Comparison of ENCODE assay signal across 12 cellular contexts in genomic region chr17:66331038-66331816, GRCh38. TPM values are rescaled to one million over a fixed set of nuclear protein-coding genes. Genes with fewer than 3 reads are reported as not detected.
A peak's percentile ranks its signal among the peaks of the same experiment; 100 is the strongest.
DNase-seq lines count a peak whose midpoint lies in the region; ATAC-seq, FAIRE-seq and TF ChIP-seq lines count a peak whose summit lies in the region.
"Had no signal": no experiment of that assay in that cellular context is flagged by ENCODE, and none has a peak within 500 bp of the region (broad histone marks: within the 10 kb centered on the region; RNA-seq: fewer than 3 reads in every experiment).

No MANE protein-coding gene starts in this region.

- H3K14ac ChIP-seq in mesenchymal stem cell (ENCODE audit: low read length in 2 of 2) = no peak overlapping the region

- peak overlapping the region in 1 of 2 donors; percentile 17 for H3K4me3 ChIP-seq in CD4-positive, alpha-beta memory T cell (ENCODE audit: low read length in 2 of 2)
- H3K4me3 ChIP-seq in HEK293 (ENCODE audit: low read depth, low read length) = no peak overlapping the region
- peak overlapping the region in 1 of 2 experiments; percentile 34 for H3K4me3 ChIP-seq in mesenchymal stem cell (ENCODE audit: insufficient read depth in 1 of 2, low read depth in 1 of 2, low read length in 2 of 2)
- no peak overlapping the region for H3K4me3 ChIP-seq in pancreas
- H3K4me3 ChIP-seq: body of pancreas had no signal

- POLR2A ChIA-PET in CD4-positive, alpha-beta memory T cell (lab: Charles Lee; ENCODE audit: partially characterized antibody) = interaction anchor here (0.6 to 3.4 kb wide), 18 partner anchors 9 to 1133 kb away, joined by 3 to 31 read pairs (median 6); partner anchors contain the start of gene PRKCA
- POLR2A ChIA-PET in HEK293 (lab: Yijun Ruan, JAX) = no interaction called here

- CTCF ChIA-PET in CD4-positive, alpha-beta memory T cell (lab: Charles Lee; ENCODE audit: partially characterized antibody) = interaction anchor here (1.2 to 1.3 kb wide), 2 partner anchors 14 to 17 kb away, joined by 3 to 4 read pairs; no protein-coding TSS in a partner anchor
- CTCF ChIA-PET in HEK293 (lab: Yijun Ruan, JAX) = interaction anchor here (0.5 to 0.7 kb wide), 3 partner anchors 10 to 1037 kb away, joined by 3 to 5 read pairs (median 3); no protein-coding TSS in a partner anchor

- no peaks in the 10 kb centered on the region for H3K27me3 Mint-ChIP-seq in CD4-positive, alpha-beta memory T cell

- H3K27me3 ChIP-seq in CD4-positive, alpha-beta memory T cell (ENCODE audit: insufficient read depth, low read length) = no peaks in the 10 kb centered on the region
- H3K27me3 ChIP-seq in mesenchymal stem cell (ENCODE audit: control insufficient read depth in 1 of 2, insufficient read depth in 1 of 2, low read length in 2 of 2) (no peaks in the 10 kb centered on the region), pancreas (no peaks in the 10 kb centered on the region)
- H3K27me3 ChIP-seq: body of pancreas had no signal

- no peaks in the 10 kb centered on the region for H3K36me3 ChIP-seq in CD4-positive, alpha-beta memory T cell (ENCODE audit: insufficient read depth, low read length)
- no peaks in the 10 kb centered on the region for H3K36me3 ChIP-seq in HEK293 (ENCODE audit: control insufficient read depth in 2 of 2, insufficient read depth in 1 of 2, low read length in 2 of 2)
- H3K36me3 ChIP-seq in mesenchymal stem cell (ENCODE audit: control insufficient read depth in 1 of 2, insufficient read depth in 2 of 2, low read depth in 1 of 2, low read length in 2 of 2) = peaks cover 4% of the 10 kb centered on the region in 2 experiments
- no peaks in the 10 kb centered on the region for H3K36me3 ChIP-seq in pancreas

- H2BK120ac ChIP-seq in mesenchymal stem cell (ENCODE audit: low read depth, low read length) = no peak overlapping the region

- peak overlapping the region; percentile 79 to 92 (median 84) for H3K4me3 Mint-ChIP-seq in CD4-positive, alpha-beta memory T cell

- H3K4ac ChIP-seq in mesenchymal stem cell (ENCODE audit: low read depth in 1 of 2, low read length in 2 of 2) = no peak overlapping the region

- peaks cover 92% of the 10 kb centered on the region for H3K4me1 ChIP-seq in CD4-positive, alpha-beta memory T cell (ENCODE audit: insufficient read depth, low read length)
- H3K4me1 ChIP-seq in HEK293 (ENCODE audit: control insufficient read depth, insufficient read depth, low read length) (peaks cover 9% of the 10 kb centered on the region), mesenchymal stem cell (ENCODE audit: control insufficient read depth, insufficient read depth, low read depth, low read length) (peaks cover 2% of the 10 kb centered on the region), pancreas (no peaks in the 10 kb centered on the region)
- H3K4me1 ChIP-seq: body of pancreas had no signal

- peak overlapping the region; percentile 86 to 97 (median 93) for H3K27ac Mint-ChIP-seq in CD4-positive, alpha-beta memory T cell

- no peak overlapping the region for H2AFZ ChIP-seq in mesenchymal stem cell (ENCODE audit: low read depth, low read length)

- no peak overlapping the region for H3K18ac ChIP-seq in mesenchymal stem cell (ENCODE audit: low read depth in 1 of 2, low read length in 2 of 2)

- H2AK5ac ChIP-seq in mesenchymal stem cell (ENCODE audit: low read length, severe bottlenecking) = no peak overlapping the region

- H4K8ac ChIP-seq in mesenchymal stem cell (ENCODE audit: low read length) = no peak overlapping the region

- peaks cover 0 to 4% (median 0%) of the 10 kb centered on the region in 8 donors for H3K9me3 Mint-ChIP-seq in CD4-positive, alpha-beta memory T cell

- TF ChIP-seq CTCF in HEK293 (tag by site-specific recombination; IDR thresholded peaks at IDR 0.05) (no peak), pancreas (IDR thresholded peaks at IDR 0.05) (no peak)

- H2BK15ac ChIP-seq in mesenchymal stem cell (ENCODE audit: low read depth, poor library complexity, severe bottlenecking) = no peak overlapping the region

- H3K27ac ChIP-seq in CD4-positive, alpha-beta memory T cell (ENCODE audit: low read depth, low read length) = peak overlapping the region; percentile 51
- H3K27ac ChIP-seq in HEK293 (ENCODE audit: extremely low read depth, low read depth, low read length) (no peak overlapping the region), mesenchymal stem cell (ENCODE audit: low read length, poor library complexity, severe bottlenecking) (no peak overlapping the region), pancreas (no peak overlapping the region)
- H3K27ac ChIP-seq: body of pancreas, C4-2B had no signal

- peaks cover 0 to 10% of the 10 kb centered on the region in 2 donors for H3K36me3 Mint-ChIP-seq in CD4-positive, alpha-beta memory T cell

- no peak for ATAC-seq in pancreas
- ATAC-seq: body of pancreas had no signal

- 80% methylated on average over 7 of the region's 8 CpGs for WGBS in mesenchymal stem cell
- 87 to 91% methylated on average over 8 of the region's 8 CpGs for WGBS in pancreas, 2 donors

- H2BK12ac ChIP-seq in mesenchymal stem cell (ENCODE audit: low read length in 2 of 2) = no peak overlapping the region

- no peak overlapping the region for H3K4me2 ChIP-seq in mesenchymal stem cell (ENCODE audit: low read length, poor library complexity, severe bottlenecking)

- intact Hi-C loops in CD4-positive, alpha-beta memory T cell (cut with micrococcal nuclease) = loop anchor here (1.0 to 5.0 kb wide), 3 partner anchors 27 to 68 kb away; no protein-coding TSS in a partner anchor
- intact Hi-C loops in pancreas (cut with DNase I) = no loop called here

- H3K23ac ChIP-seq in mesenchymal stem cell (ENCODE audit: low read length in 2 of 2) = no peak overlapping the region

- H4K91ac ChIP-seq in mesenchymal stem cell (ENCODE audit: low read length) = no peak overlapping the region

- no peaks in the 10 kb centered on the region for H3K9me3 ChIP-seq in CD4-positive, alpha-beta memory T cell (ENCODE audit: control insufficient read depth in 1 of 2, low read length in 2 of 2)
- H3K9me3 ChIP-seq in HEK293 (ENCODE audit: control insufficient read depth, insufficient read depth, low read depth, low read length) (no peaks in the 10 kb centered on the region), mesenchymal stem cell (ENCODE audit: control insufficient read depth, low read length) (no peaks in the 10 kb centered on the region), pancreas (no peaks in the 10 kb centered on the region)
- H3K9me3 ChIP-seq: body of pancreas had no signal

- no peak for FAIRE-seq in pancreas (lab: Jason Lieb, UNC)
- FAIRE-seq: H54 had no signal

- H3K9ac ChIP-seq in mesenchymal stem cell (ENCODE audit: low read length) = peak overlapping the region; percentile 37

- peaks cover 19% of the 10 kb centered on the region for H3K79me1 ChIP-seq in mesenchymal stem cell (replicated peaks; ENCODE audit: low read length, poor library complexity, severe bottlenecking)

- peaks cover 57 to 91% (median 70%) of the 10 kb centered on the region in 4 donors for H3K4me1 Mint-ChIP-seq in CD4-positive, alpha-beta memory T cell

- H2BK5ac ChIP-seq in mesenchymal stem cell (ENCODE audit: low read depth, low read length, poor library complexity, severe bottlenecking) = no peak overlapping the region

- DNase-seq in CD4-positive, alpha-beta memory T cell = peak; percentile 47 to 71 (median 69)
- DNase-seq in activated CD4-positive, alpha-beta T cell treated with anti-CD3 and anti-CD28 coated beads, Interleukin-2, amount 50 U/mL, for 1 hour = peak; percentile 9
- peak; percentile 63 for DNase-seq in mesenchymal stem cell
- DNase-seq in dermis blood vessel endothelial cell = no peak
- DNase-seq in pancreas = no peak
- DNase-seq in T1000 (lab: John Stamatoyannopoulos, UW) = no peak
- DNase-seq: body of pancreas, islet precursor cell, retina had no signal

TF ChIP-seq in HEK293, 187 proteins besides CTCF, POLR2A, EP300 and RAD21 (continues in another document):
- no peak for TF ChIP-seq SCRT1 (tag by site-specific recombination; IDR thresholded peaks at IDR 0.05; ENCODE audit: borderline replicate concordance)
- TF ChIP-seq ZNF366 (tag by site-specific recombination; conservative IDR thresholded peaks at IDR 0.05) = no peak
- TF ChIP-seq, protein P1, sequence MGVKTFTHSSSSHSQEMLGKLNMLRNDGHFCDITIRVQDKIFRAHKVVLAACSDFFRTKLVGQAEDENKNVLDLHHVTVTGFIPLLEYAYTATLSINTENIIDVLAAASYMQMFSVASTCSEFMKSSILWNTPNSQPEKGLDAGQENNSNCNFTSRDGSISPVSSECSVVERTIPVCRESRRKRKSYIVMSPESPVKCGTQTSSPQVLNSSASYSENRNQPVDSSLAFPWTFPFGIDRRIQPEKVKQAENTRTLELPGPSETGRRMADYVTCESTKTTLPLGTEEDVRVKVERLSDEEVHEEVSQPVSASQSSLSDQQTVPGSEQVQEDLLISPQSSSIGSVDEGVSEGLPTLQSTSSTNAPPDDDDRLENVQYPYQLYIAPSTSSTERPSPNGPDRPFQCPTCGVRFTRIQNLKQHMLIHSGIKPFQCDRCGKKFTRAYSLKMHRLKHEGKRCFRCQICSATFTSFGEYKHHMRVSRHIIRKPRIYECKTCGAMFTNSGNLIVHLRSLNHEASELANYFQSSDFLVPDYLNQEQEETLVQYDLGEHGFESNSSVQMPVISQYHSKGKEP (tag by site-specific recombination; IDR thresholded peaks at IDR 0.05) = no peak
- no peak for TF ChIP-seq YY2 (tag by site-specific recombination; IDR thresholded peaks at IDR 0.05)
- no peak for TF ChIP-seq ZNF558 (tag by site-specific recombination; IDR thresholded peaks at IDR 0.05)
- TF ChIP-seq, protein P2, sequence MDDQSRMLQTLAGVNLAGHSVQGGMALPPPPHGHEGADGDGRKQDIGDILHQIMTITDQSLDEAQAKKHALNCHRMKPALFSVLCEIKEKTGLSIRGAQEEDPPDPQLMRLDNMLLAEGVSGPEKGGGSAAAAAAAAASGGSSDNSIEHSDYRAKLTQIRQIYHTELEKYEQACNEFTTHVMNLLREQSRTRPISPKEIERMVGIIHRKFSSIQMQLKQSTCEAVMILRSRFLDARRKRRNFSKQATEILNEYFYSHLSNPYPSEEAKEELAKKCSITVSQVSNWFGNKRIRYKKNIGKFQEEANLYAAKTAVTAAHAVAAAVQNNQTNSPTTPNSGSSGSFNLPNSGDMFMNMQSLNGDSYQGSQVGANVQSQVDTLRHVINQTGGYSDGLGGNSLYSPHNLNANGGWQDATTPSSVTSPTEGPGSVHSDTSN (CRISPR knock-in tag; IDR thresholded peaks at IDR 0.05) = no peak

RNA-seq across cellular contexts. Expression of gene PRKCA, which starts 28.8 kb away (rescaled TPM):
- 100 to 1,000 TPM; 107 TPM for total RNA-seq in CD4-positive, alpha-beta memory T cell
- polyA plus RNA-seq in CD4-positive, alpha-beta memory T cell = 1 to 10 TPM; 1.1 to 5.3 TPM
- 21.2 TPM for polyA plus RNA-seq in mesenchymal stem cell (2013, experiment 1 of 2)
- 20.4 TPM for polyA plus RNA-seq in mesenchymal stem cell (2013, experiment 2 of 2)
- total RNA-seq in dermis blood vessel endothelial cell (5.4 and 6.8 TPM in 2 replicates), pancreas (10 to 100 TPM in 4 of 6 donors, 1 to 10 TPM in 2; 8.9 to 22.3 (median 11.7) TPM)
- 1 to 10 TPM; 3.5 to 5.0 TPM for polyA plus RNA-seq in pancreas

Comparison
In these comparisons a context has a peak if more than half of its experiments do, and no peak if none do; other contexts are left out.
1. DNase-seq: peak in CD4-positive, alpha-beta memory T cell (5 of 5), activated CD4-positive, alpha-beta T cell treated with anti-CD3 and anti-CD28 coated beads, Interleukin-2, amount 50 U/mL, for 1 hour (single experiment) and mesenchymal stem cell (single experiment); none in dermis blood vessel endothelial cell (single experiment), pancreas (0 of 6) and T1000 (single experiment).
2. RNA of gene PRKCA, which starts 28.8 kb away (total RNA-seq): 107 TPM in CD4-positive, alpha-beta memory T cell; 8.9 to 22.3 TPM in pancreas and 5.4 to 6.8 TPM in dermis blood vessel endothelial cell; every median in the first group is over 4 times any median in the second.